In genomic region chr13:75181906-75182305, GRCh38 we compare ENCODE assay signal across 9 cellular contexts.
DNase-seq lines count a peak whose midpoint lies in the region; ATAC-seq and TF ChIP-seq lines count a peak whose summit lies in the region.
"Had no signal": no experiment of that assay in that cellular context is flagged by ENCODE, and none has a peak within 500 bp of the region (broad histone marks: within the 10 kb centered on the region; RNA-seq: fewer than 3 reads in every experiment).

No MANE protein-coding gene starts in this region.

- ATAC-seq in SK-N-SH treated with all-trans-retinoic acid at 6 μM for 48 hours, result peak; percentile 56
- no peak for ATAC-seq in GM19324 (IDR thresholded peaks at IDR 0.05; ENCODE audit: low FRiP score, unreplicated experiment)
- ATAC-seq in HG03280 (IDR thresholded peaks at IDR 0.05; ENCODE audit: unreplicated experiment), result no peak

- H3K4me3 ChIP-seq in fibroblast of the aortic adventitia (ENCODE audit: low read depth, low read length), result no peak overlapping the region
- no peak overlapping the region for H3K4me3 ChIP-seq in retinal pigment epithelial cell (ENCODE audit: low read length)

- TF ChIP-seq CTCF in fibroblast of the aortic adventitia (IDR thresholded peaks at IDR 0.05; ENCODE audit: insufficient read depth, low read length) (no peak), retinal pigment epithelial cell (conservative IDR thresholded peaks at IDR 0.05; ENCODE audit: low read depth, low read length) (no peak)

- DNase-seq in GM03348 (ENCODE audit: low spot score) (peak; percentile 7), fibroblast of the aortic adventitia (ENCODE audit: low read depth) (peak; percentile 89), retinal pigment epithelial cell (ENCODE audit: low read depth) (peak; percentile 76), Kasumi-1 (lab: John Stamatoyannopoulos, UW) (no peak)
- DNase-seq: activated CD4-positive, alpha-beta T cell treated with anti-CD3 and anti-CD28 coated beads for 4 hours; COR-L47 had no signal

TF ChIP-seq in SK-N-SH treated with all-trans-retinoic acid at 6 μM for 48 hours, 23 proteins besides CTCF, POLR2A, EP300 and RAD21:
- no peak for TF ChIP-seq TCF4 (CRISPR knock-in tag; IDR thresholded peaks at IDR 0.05; ENCODE audit: borderline replicate concordance)
- no peak for TF ChIP-seq ZFP3 (CRISPR knock-in tag; IDR thresholded peaks at IDR 0.05)
- no peak for TF ChIP-seq PPARA (CRISPR knock-in tag; IDR thresholded peaks at IDR 0.05; ENCODE audit: borderline replicate concordance)
- no peak; the same call in 1 of the 2 replicates for TF ChIP-seq CREB5 (CRISPR knock-in tag; IDR thresholded peaks at IDR 0.05; ENCODE audit: low read depth)
- TF ChIP-seq ZFP30 (CRISPR knock-in tag; IDR thresholded peaks at IDR 0.05), result no peak
- 0 out of 2 replicates have a peak, but pooled peaks have one; percentile 71 for TF ChIP-seq GLIS3 (CRISPR knock-in tag; IDR thresholded peaks at IDR 0.05)
- TF ChIP-seq RARB (CRISPR knock-in tag; IDR thresholded peaks at IDR 0.05), result no peak
- TF ChIP-seq ARNTL (CRISPR knock-in tag; IDR thresholded peaks at IDR 0.05; ENCODE audit: borderline replicate concordance, low read depth), result no peak
- peak; percentile 91 for TF ChIP-seq ISL1 (CRISPR knock-in tag; IDR thresholded peaks at IDR 0.05)
- no peak for TF ChIP-seq CSDC2 (CRISPR knock-in tag; IDR thresholded peaks at IDR 0.05)
- no peak for TF ChIP-seq CSRNP3 (CRISPR knock-in tag; IDR thresholded peaks at IDR 0.05)
- TF ChIP-seq ZNF8 (CRISPR knock-in tag; IDR thresholded peaks at IDR 0.05), result no peak
- TF ChIP-seq ZNF70 (CRISPR knock-in tag; IDR thresholded peaks at IDR 0.05), result no peak

Comparison
In these comparisons a context has a peak if more than half of its experiments do, and no peak if none do; other contexts are left out.
1. DNase-seq: peak in GM03348 (single experiment), fibroblast of the aortic adventitia (single experiment) and retinal pigment epithelial cell (single experiment); none in Kasumi-1 (0 of 2).